ENCODE assay signal across 25 cellular contexts in the genomic region with DNA sequence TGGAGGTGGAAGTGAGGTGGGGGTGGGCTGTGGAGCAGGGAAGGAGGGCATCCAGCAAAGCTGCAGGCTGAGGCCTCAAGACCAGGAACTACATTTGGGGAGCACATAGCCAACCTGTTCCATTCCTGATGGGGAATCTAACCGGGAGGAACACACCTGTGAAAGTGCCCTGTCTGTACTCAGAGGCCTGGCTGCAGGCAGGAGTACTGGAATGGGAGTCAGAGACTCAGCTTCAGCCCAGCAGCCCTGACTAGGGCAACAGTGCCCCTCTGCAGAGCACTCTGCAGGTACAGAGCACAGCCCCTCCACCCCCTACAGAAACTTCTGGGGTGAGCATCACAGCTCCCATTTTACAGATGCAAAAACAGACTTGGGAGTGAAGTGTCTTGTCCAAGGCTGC.
A peak's percentile ranks its signal among the peaks of the same experiment; 100 is the strongest.
DNase-seq lines count a peak whose midpoint lies in the region; ATAC-seq and TF ChIP-seq lines count a peak whose summit lies in the region.
"Had no signal": no experiment of that assay in that cellular context is flagged by ENCODE, and none has a peak within 500 bp of the region (broad histone marks: within the 10 kb centered on the region; RNA-seq: fewer than 3 reads in every experiment).

No MANE protein-coding gene starts in this region.

- H3K4me1 ChIP-seq in suprapubic skin: no peaks in the 10 kb centered on the region
- H3K4me1 ChIP-seq: left lung had no signal

- no peaks in the 10 kb centered on the region for H3K9me3 Mint-ChIP-seq in memory B cell
- H3K9me3 Mint-ChIP-seq: dendritic cell treated with granulocyte-macrophage colony-stimulating factor and Interleukin-4, amounts not matched to agents 40 ng/mL and 50 ng/mL, for 4 days; neural crest cell; stimulated activated memory B cell treated with anti-CD40 and anti-IgM and Interleukin-4, amounts not matched to agents 10 μg/mL and 1 μg/mL and 100 μg/mL, for 72 hours had no signal

- no peak overlapping the region for H3K4me3 ChIP-seq in suprapubic skin
- H3K4me3 ChIP-seq: GM12878, left lung had no signal

- WGBS in suprapubic skin: 71% methylated on average over 1 of the region's 1 CpG

- DNase-seq in activated T-cell treated with anti-CD3 and anti-CD28 coated beads, Interleukin-2, amount 50 U/mL, for 1 hour: peak; percentile 16
- DNase-seq in activated T-cell treated with anti-CD3 and anti-CD28 coated beads for 4 hours (no peak), memory B cell (ENCODE audit: low spot score in 2 of 2) (no peak), suprapubic skin (ENCODE audit: low spot score in 2 of 2) (peak; percentile 15 to 40), substantia nigra (lab: John Stamatoyannopoulos, UW) (no peak), NCI-H774 (lab: John Stamatoyannopoulos, UW) (no peak)
- peak; percentile 3 for DNase-seq in activated CD8-positive, alpha-beta memory T cell treated with anti-CD3 and anti-CD28 coated beads, Interleukin-2, amount 50 U/mL, for 4 hours
- DNase-seq: activated naive CD4-positive, alpha-beta T cell treated with Interleukin-2 at 50 U/mL for 16 hours; amygdala; DMS79; glutamatergic neuron; Karpas-422; left lung; NCI-H1092; NCI-H345; PC-3; Right ventricle myocardium superior; stimulated activated CD4-positive, alpha-beta T cell treated with anti-CD3 and anti-CD28 coated beads, Interleukin-2, amount 100 ng/mL, for 24 hours had no signal

- ATAC-seq in memory B cell (ENCODE audit: low read depth) (no peak), HG03571 (IDR thresholded peaks at IDR 0.05; ENCODE audit: unreplicated experiment) (no peak)
- ATAC-seq: left lung; PC-3; stimulated activated memory B cell treated with anti-CD40 and anti-IgM and Interleukin-4, amounts not matched to agents 10 μg/mL and 1 μg/mL and 100 μg/mL, for 72 hours had no signal

- H3K9me3 ChIP-seq in suprapubic skin: no peaks in the 10 kb centered on the region
- H3K9me3 ChIP-seq: left lung had no signal

- TF ChIP-seq CTCF in suprapubic skin (IDR thresholded peaks at IDR 0.05): no peak

- TF ChIP-seq EP300 in suprapubic skin (IDR thresholded peaks at IDR 0.05): no peak

- H3K36me3 ChIP-seq in suprapubic skin: no peaks in the 10 kb centered on the region
- H3K36me3 ChIP-seq: left lung had no signal

- H3K27me3 Mint-ChIP-seq in memory B cell: peaks cover 8% of the 10 kb centered on the region
- H3K27me3 Mint-ChIP-seq: activated CD4-positive, alpha-beta T cell treated with anti-CD3 and anti-CD28 coated beads for 36 hours; dendritic cell treated with granulocyte-macrophage colony-stimulating factor and Interleukin-4, amounts not matched to agents 40 ng/mL and 50 ng/mL, for 4 days; stimulated activated memory B cell treated with anti-CD40 and anti-IgM and Interleukin-4, amounts not matched to agents 10 μg/mL and 1 μg/mL and 100 μg/mL, for 72 hours had no signal

- H3K36me3 Mint-ChIP-seq in memory B cell: no peaks in the 10 kb centered on the region
- H3K36me3 Mint-ChIP-seq: stimulated activated memory B cell treated with anti-CD40 and anti-IgM and Interleukin-4, amounts not matched to agents 10 μg/mL and 1 μg/mL and 100 μg/mL, for 72 hours had no signal

- no peak overlapping the region for H3K4me3 Mint-ChIP-seq in memory B cell
- H3K4me3 Mint-ChIP-seq: activated CD4-positive, alpha-beta T cell treated with anti-CD3 and anti-CD28 coated beads for 36 hours; dendritic cell treated with granulocyte-macrophage colony-stimulating factor and Interleukin-4, amounts not matched to agents 40 ng/mL and 50 ng/mL, for 4 days; neural crest cell; stimulated activated memory B cell treated with anti-CD40 and anti-IgM and Interleukin-4, amounts not matched to agents 10 μg/mL and 1 μg/mL and 100 μg/mL, for 72 hours had no signal

- no peak for TF ChIP-seq POLR2A in suprapubic skin (IDR thresholded peaks at IDR 0.05)

- no peaks in the 10 kb centered on the region for H3K27me3 ChIP-seq in suprapubic skin

- H3K27ac Mint-ChIP-seq in memory B cell: peak overlapping the region; percentile 28
- H3K27ac Mint-ChIP-seq: activated CD4-positive, alpha-beta T cell treated with anti-CD3 and anti-CD28 coated beads for 36 hours; dendritic cell treated with granulocyte-macrophage colony-stimulating factor and Interleukin-4, amounts not matched to agents 40 ng/mL and 50 ng/mL, for 4 days; progenitor cell of endocrine pancreas; stimulated activated memory B cell treated with anti-CD40 and anti-IgM and Interleukin-4, amounts not matched to agents 10 μg/mL and 1 μg/mL and 100 μg/mL, for 72 hours had no signal

- H3K27ac ChIP-seq in suprapubic skin: no peak overlapping the region
- H3K27ac ChIP-seq in substantia nigra (ENCODE audit: low read depth, low read length, poor library complexity, severe bottlenecking): no peak overlapping the region
- H3K27ac ChIP-seq: left lung had no signal

- H3K4me1 Mint-ChIP-seq in memory B cell: no peaks in the 10 kb centered on the region
- H3K4me1 Mint-ChIP-seq: stimulated activated memory B cell treated with anti-CD40 and anti-IgM and Interleukin-4, amounts not matched to agents 10 μg/mL and 1 μg/mL and 100 μg/mL, for 72 hours had no signal

Comparison
In these comparisons a context has a peak if more than half of its experiments do, and no peak if none do; other contexts are left out.
1. DNase-seq: peak in activated T-cell treated with anti-CD3 and anti-CD28 coated beads, Interleukin-2, amount 50 U/mL, for 1 hour (single experiment), activated CD8-positive, alpha-beta memory T cell treated with anti-CD3 and anti-CD28 coated beads, Interleukin-2, amount 50 U/mL, for 4 hours (single experiment) and suprapubic skin (2 of 2); none in activated T-cell treated with anti-CD3 and anti-CD28 coated beads for 4 hours (single experiment), memory B cell (0 of 2), substantia nigra (0 of 49) and NCI-H774 (single experiment).